15 cellular contexts compared by ENCODE assay signal in the genomic region with DNA sequence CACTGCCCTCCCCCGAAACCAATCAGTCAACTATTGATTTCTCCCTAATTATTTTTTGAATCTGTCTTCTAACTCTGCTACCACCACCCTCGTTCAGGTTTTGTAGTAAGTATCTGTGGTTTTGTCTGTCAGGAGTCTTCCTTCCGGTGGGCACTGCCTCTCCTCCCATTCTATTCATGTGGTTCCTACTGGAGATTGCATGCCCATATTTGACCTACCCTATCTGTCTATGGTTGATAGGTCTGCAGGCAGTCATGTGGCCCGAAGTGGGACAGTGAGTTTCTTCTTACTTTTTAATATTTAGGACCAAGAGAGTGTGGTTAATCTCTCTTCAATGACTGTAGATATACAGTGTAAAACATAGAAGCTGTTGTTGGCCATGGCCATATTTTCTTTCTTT. TPM values are rescaled to one million over a fixed set of nuclear protein-coding genes. Genes with fewer than 3 reads are reported as not detected.
DNase-seq lines count a peak whose midpoint lies in the region; ATAC-seq and TF ChIP-seq lines count a peak whose summit lies in the region.
"Had no signal": no experiment of that assay in that cellular context is flagged by ENCODE, and none has a peak within 500 bp of the region (broad histone marks: within the 10 kb centered on the region; RNA-seq: fewer than 3 reads in every experiment).

No MANE protein-coding gene starts in this region.

- H3K36me3 Mint-ChIP-seq in CD4-positive, alpha-beta memory T cell: no peaks in the 10 kb centered on the region

- H3K27ac ChIP-seq in CD4-positive, alpha-beta memory T cell (ENCODE audit: low read depth, low read length): no peak overlapping the region
- H3K27ac ChIP-seq: C4-2B, gastroesophageal sphincter, Peyer's patch had no signal

- no peaks in the 10 kb centered on the region for H3K9me3 Mint-ChIP-seq in CD4-positive, alpha-beta memory T cell

- intact Hi-C loops in CD4-positive, alpha-beta memory T cell (cut with micrococcal nuclease): no loop called here

- peak; percentile 69 for ATAC-seq in GM21825 (IDR thresholded peaks at IDR 0.05; ENCODE audit: unreplicated experiment)
- ATAC-seq in GM18858 (IDR thresholded peaks at IDR 0.05; ENCODE audit: unreplicated experiment): no peak
- ATAC-seq in HG03139 (IDR thresholded peaks at IDR 0.05; ENCODE audit: unreplicated experiment): no peak
- no peak for ATAC-seq in SK-N-SH treated with all-trans-retinoic acid at 6 μM for 48 hours
- ATAC-seq: gastroesophageal sphincter had no signal

- no peak overlapping the region for H3K4me3 ChIP-seq in CD4-positive, alpha-beta memory T cell (ENCODE audit: low read length in 2 of 2)
- H3K4me3 ChIP-seq: gastroesophageal sphincter, lung, Peyer's patch had no signal

- H3K27me3 Mint-ChIP-seq in CD4-positive, alpha-beta memory T cell: peaks cover 5 to 8% of the 10 kb centered on the region in 2 donors

- CTCF ChIA-PET in CD4-positive, alpha-beta memory T cell (lab: Charles Lee; ENCODE audit: partially characterized antibody): no interaction called here

- H3K36me3 ChIP-seq in CD4-positive, alpha-beta memory T cell (ENCODE audit: insufficient read depth, low read length): no peaks in the 10 kb centered on the region
- H3K36me3 ChIP-seq: gastroesophageal sphincter, Peyer's patch had no signal

- H3K9me3 ChIP-seq in CD4-positive, alpha-beta memory T cell (ENCODE audit: control insufficient read depth in 1 of 2, low read length in 2 of 2): no peaks in the 10 kb centered on the region
- H3K9me3 ChIP-seq: gastroesophageal sphincter, Peyer's patch had no signal

- peaks cover 11 to 25% (median 17%) of the 10 kb centered on the region in 4 donors for H3K4me1 Mint-ChIP-seq in CD4-positive, alpha-beta memory T cell

- peaks cover 20% of the 10 kb centered on the region for H3K4me1 ChIP-seq in CD4-positive, alpha-beta memory T cell (ENCODE audit: insufficient read depth, low read length)
- H3K4me1 ChIP-seq: gastroesophageal sphincter, Peyer's patch had no signal

- peak; percentile 50 to 68 (median 59) for DNase-seq in CD4-positive, alpha-beta memory T cell
- DNase-seq in OCI-M1 (lab: John Stamatoyannopoulos, UW) (peak; percentile 75), midbrain (lab: John Stamatoyannopoulos, UW) (no peak)
- peak; percentile 23 for DNase-seq in activated effector memory CD4-positive, alpha-beta T cell treated with Interleukin-2 at 50 U/mL for 16 hours
- DNase-seq: activated CD8-positive, alpha-beta memory T cell treated with anti-CD3 and anti-CD28 coated beads, Interleukin-2, amount 50 U/mL, for 48 hours; GOT3; NCI-H1694 treated with DMSO at 0.1 percent for 48 hours had no signal

- POLR2A ChIA-PET in CD4-positive, alpha-beta memory T cell (lab: Charles Lee; ENCODE audit: partially characterized antibody): no interaction called here

- peak overlapping the region in 3 of 7 donors; percentile 31 to 82 (median 68) for H3K27ac Mint-ChIP-seq in CD4-positive, alpha-beta memory T cell

- H3K27me3 ChIP-seq in CD4-positive, alpha-beta memory T cell (ENCODE audit: insufficient read depth, low read length): no peaks in the 10 kb centered on the region
- H3K27me3 ChIP-seq: gastroesophageal sphincter, Peyer's patch had no signal

- peak overlapping the region; percentile 77 to 93 (median 82) for H3K4me3 Mint-ChIP-seq in CD4-positive, alpha-beta memory T cell

TF ChIP-seq in SK-N-SH treated with all-trans-retinoic acid at 6 μM for 48 hours, 23 proteins besides CTCF, POLR2A, EP300 and RAD21:
- TF ChIP-seq ARNTL (CRISPR knock-in tag; IDR thresholded peaks at IDR 0.05; ENCODE audit: borderline replicate concordance, low read depth) (no peak), SNAI2 (CRISPR knock-in tag; IDR thresholded peaks at IDR 0.05) (no peak), TCF4 (CRISPR knock-in tag; IDR thresholded peaks at IDR 0.05; ENCODE audit: borderline replicate concordance) (no peak), RARB (CRISPR knock-in tag; IDR thresholded peaks at IDR 0.05) (no peak), TOX (CRISPR knock-in tag; IDR thresholded peaks at IDR 0.05; ENCODE audit: borderline replicate concordance) (no peak), BACH2 (CRISPR knock-in tag; IDR thresholded peaks at IDR 0.05; ENCODE audit: borderline replicate concordance) (no peak), PPARA (CRISPR knock-in tag; IDR thresholded peaks at IDR 0.05; ENCODE audit: borderline replicate concordance) (no peak), ZNF8 (CRISPR knock-in tag; IDR thresholded peaks at IDR 0.05) (no peak), ISL1 (CRISPR knock-in tag; IDR thresholded peaks at IDR 0.05) (no peak), CSDC2 (CRISPR knock-in tag; IDR thresholded peaks at IDR 0.05) (no peak)
- TF ChIP-seq, protein P1, sequence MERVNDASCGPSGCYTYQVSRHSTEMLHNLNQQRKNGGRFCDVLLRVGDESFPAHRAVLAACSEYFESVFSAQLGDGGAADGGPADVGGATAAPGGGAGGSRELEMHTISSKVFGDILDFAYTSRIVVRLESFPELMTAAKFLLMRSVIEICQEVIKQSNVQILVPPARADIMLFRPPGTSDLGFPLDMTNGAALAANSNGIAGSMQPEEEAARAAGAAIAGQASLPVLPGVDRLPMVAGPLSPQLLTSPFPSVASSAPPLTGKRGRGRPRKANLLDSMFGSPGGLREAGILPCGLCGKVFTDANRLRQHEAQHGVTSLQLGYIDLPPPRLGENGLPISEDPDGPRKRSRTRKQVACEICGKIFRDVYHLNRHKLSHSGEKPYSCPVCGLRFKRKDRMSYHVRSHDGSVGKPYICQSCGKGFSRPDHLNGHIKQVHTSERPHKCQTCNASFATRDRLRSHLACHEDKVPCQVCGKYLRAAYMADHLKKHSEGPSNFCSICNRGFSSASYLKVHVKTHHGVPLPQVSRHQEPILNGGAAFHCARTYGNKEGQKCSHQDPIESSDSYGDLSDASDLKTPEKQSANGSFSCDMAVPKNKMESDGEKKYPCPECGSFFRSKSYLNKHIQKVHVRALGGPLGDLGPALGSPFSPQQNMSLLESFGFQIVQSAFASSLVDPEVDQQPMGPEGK (CRISPR knock-in tag; IDR thresholded peaks at IDR 0.05; ENCODE audit: borderline replicate concordance): no peak
- TF ChIP-seq, protein P2, sequence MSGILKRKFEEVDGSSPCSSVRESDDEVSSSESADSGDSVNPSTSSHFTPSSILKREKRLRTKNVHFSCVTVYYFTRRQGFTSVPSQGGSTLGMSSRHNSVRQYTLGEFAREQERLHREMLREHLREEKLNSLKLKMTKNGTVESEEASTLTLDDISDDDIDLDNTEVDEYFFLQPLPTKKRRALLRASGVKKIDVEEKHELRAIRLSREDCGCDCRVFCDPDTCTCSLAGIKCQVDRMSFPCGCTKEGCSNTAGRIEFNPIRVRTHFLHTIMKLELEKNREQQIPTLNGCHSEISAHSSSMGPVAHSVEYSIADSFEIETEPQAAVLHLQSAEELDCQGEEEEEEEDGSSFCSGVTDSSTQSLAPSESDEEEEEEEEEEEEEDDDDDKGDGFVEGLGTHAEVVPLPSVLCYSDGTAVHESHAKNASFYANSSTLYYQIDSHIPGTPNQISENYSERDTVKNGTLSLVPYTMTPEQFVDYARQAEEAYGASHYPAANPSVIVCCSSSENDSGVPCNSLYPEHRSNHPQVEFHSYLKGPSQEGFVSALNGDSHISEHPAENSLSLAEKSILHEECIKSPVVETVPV (CRISPR knock-in tag; IDR thresholded peaks at IDR 0.05): no peak
- TF ChIP-seq, protein P3, sequence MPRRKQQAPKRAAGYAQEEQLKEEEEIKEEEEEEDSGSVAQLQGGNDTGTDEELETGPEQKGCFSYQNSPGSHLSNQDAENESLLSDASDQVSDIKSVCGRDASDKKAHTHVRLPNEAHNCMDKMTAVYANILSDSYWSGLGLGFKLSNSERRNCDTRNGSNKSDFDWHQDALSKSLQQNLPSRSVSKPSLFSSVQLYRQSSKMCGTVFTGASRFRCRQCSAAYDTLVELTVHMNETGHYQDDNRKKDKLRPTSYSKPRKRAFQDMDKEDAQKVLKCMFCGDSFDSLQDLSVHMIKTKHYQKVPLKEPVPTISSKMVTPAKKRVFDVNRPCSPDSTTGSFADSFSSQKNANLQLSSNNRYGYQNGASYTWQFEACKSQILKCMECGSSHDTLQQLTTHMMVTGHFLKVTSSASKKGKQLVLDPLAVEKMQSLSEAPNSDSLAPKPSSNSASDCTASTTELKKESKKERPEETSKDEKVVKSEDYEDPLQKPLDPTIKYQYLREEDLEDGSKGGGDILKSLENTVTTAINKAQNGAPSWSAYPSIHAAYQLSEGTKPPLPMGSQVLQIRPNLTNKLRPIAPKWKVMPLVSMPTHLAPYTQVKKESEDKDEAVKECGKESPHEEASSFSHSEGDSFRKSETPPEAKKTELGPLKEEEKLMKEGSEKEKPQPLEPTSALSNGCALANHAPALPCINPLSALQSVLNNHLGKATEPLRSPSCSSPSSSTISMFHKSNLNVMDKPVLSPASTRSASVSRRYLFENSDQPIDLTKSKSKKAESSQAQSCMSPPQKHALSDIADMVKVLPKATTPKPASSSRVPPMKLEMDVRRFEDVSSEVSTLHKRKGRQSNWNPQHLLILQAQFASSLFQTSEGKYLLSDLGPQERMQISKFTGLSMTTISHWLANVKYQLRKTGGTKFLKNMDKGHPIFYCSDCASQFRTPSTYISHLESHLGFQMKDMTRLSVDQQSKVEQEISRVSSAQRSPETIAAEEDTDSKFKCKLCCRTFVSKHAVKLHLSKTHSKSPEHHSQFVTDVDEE (CRISPR knock-in tag; IDR thresholded peaks at IDR 0.05): no peak
- TF ChIP-seq, protein P4, sequence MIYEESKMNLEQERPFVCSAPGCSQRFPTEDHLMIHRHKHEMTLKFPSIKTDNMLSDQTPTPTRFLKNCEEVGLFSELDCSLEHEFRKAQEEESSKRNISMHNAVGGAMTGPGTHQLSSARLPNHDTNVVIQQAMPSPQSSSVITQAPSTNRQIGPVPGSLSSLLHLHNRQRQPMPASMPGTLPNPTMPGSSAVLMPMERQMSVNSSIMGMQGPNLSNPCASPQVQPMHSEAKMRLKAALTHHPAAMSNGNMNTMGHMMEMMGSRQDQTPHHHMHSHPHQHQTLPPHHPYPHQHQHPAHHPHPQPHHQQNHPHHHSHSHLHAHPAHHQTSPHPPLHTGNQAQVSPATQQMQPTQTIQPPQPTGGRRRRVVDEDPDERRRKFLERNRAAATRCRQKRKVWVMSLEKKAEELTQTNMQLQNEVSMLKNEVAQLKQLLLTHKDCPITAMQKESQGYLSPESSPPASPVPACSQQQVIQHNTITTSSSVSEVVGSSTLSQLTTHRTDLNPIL (CRISPR knock-in tag; IDR thresholded peaks at IDR 0.05; ENCODE audit: low read depth): no peak

RNA-seq across cellular contexts. Expression of a gene that starts 17.8 kb away (rescaled TPM):
- total RNA-seq in CD4-positive, alpha-beta memory T cell: 1 to 10 TPM; 5.4 to 9.9 TPM
- polyA plus RNA-seq in CD4-positive, alpha-beta memory T cell: 1 to 10 TPM in 1 of 2 donors, under 1 TPM in 1; 0.65 to 3.3 TPM

RNA-seq across cellular contexts. Expression of a gene that starts 35.1 kb away (rescaled TPM):
- 10 to 100 TPM; 17.3 to 19.7 TPM for total RNA-seq in CD4-positive, alpha-beta memory T cell
- 10 to 100 TPM in 1 of 2 donors, 1 to 10 TPM in 1; 9.0 to 16.4 TPM for polyA plus RNA-seq in CD4-positive, alpha-beta memory T cell
